8 cellular contexts compared by ENCODE assay signal in genomic region chr11:59615132-59615636, GRCh38. TPM values are rescaled to one million over a fixed set of nuclear protein-coding genes. Genes with fewer than 3 reads are reported as not detected.
DNase-seq lines count a peak whose midpoint lies in the region; ATAC-seq and TF ChIP-seq lines count a peak whose summit lies in the region.

No MANE protein-coding gene starts in this region.

- no peak overlapping the region for H2AFZ ChIP-seq in OCI-LY7 (ENCODE audit: low read length)
- peak overlapping the region; percentile 70 for H2AFZ ChIP-seq in parathyroid adenoma

- POLR2A ChIA-PET in OCI-LY7 (lab: Charles Lee): interaction anchor here (0.7 to 2.9 kb wide), 5 partner anchors 19 to 66 kb away, joined by 3 to 13 read pairs (median 3); partner anchors contain the start of gene PATL1

- TF ChIP-seq CTCF in OCI-LY7 (conservative IDR thresholded peaks at IDR 0.05; ENCODE audit: low read length) (no peak), parathyroid adenoma (IDR thresholded peaks at IDR 0.05) (no peak), transverse colon (IDR thresholded peaks at IDR 0.05) (no peak)

- H3K4me3 ChIP-seq in OCI-LY7 (ENCODE audit: low read depth, low read length, poor library complexity, severe bottlenecking) (peak overlapping the region; percentile 98), parathyroid adenoma (ENCODE audit: low read depth, low read length) (peak overlapping the region; percentile 77), transverse colon (peak overlapping the region; percentile 78 to 93 (median 87))

- H3K9me2 ChIP-seq in OCI-LY7 (ENCODE audit: insufficient read depth, low read length): no peaks in the 10 kb centered on the region

- in situ Hi-C loops in transverse colon (cut with MboI; ENCODE audit: low pct_ligation_motif_present in 1 of 4, low pct_unique_long_range_greater_than_20kb in 1 of 4, low sequenced_read_pairs in 3 of 4): loop anchor here in 1 of 4 donors (5.0 kb wide), 1 partner anchor 52 kb away; the partner anchor contains the start of gene PATL1

- no peak overlapping the region for H3K9ac ChIP-seq in parathyroid adenoma

- CTCF ChIA-PET in OCI-LY7 (lab: Charles Lee; ENCODE audit: unreplicated experiment): interaction anchor here (0.6 to 1.0 kb wide), 2 partner anchors 56 to 190 kb away, joined by 3 read pairs; no protein-coding TSS in a partner anchor

- no peak for TF ChIP-seq POLR2A in transverse colon (IDR thresholded peaks at IDR 0.05)

- H4K20me1 ChIP-seq in OCI-LY7 (ENCODE audit: insufficient read depth, low read length): peaks cover 28% of the 10 kb centered on the region

- BruUV-seq in OCI-LY7 (replicated peaks; lab: Mats Ljungman, UMichigan): no TSS peak

- H3K4me1 ChIP-seq in OCI-LY7 (ENCODE audit: insufficient read depth, low read length, poor library complexity, severe bottlenecking) (peaks cover 38% of the 10 kb centered on the region), parathyroid adenoma (peaks cover 13% of the 10 kb centered on the region), transverse colon (peaks cover 33 to 46% (median 39%) of the 10 kb centered on the region in 4 donors)

- no peak for TF ChIP-seq EP300 in transverse colon (IDR thresholded peaks at IDR 0.05; ENCODE audit: low read depth)

- ATAC-seq in GM19023 (IDR thresholded peaks at IDR 0.05; ENCODE audit: unreplicated experiment) (peak; percentile 6), HG03066 (IDR thresholded peaks at IDR 0.05; ENCODE audit: low read depth, unreplicated experiment) (peak; percentile 7)

- WGBS in transverse colon (ENCODE audit: low coverage in 1 of 2), 2 donors: 0% methylated on average over 16 of the region's 51 CpGs; no CpG with 5 or more reads in 1 of the 2 donors

- H3K4me2 ChIP-seq in OCI-LY7 (ENCODE audit: low read length) (peak overlapping the region; percentile 100), parathyroid adenoma (ENCODE audit: low read length) (peak overlapping the region; percentile 84)

- H3K27me3 ChIP-seq in parathyroid adenoma (ENCODE audit: control insufficient read depth, insufficient read depth, low read length): no peaks in the 10 kb centered on the region
- H3K27me3 ChIP-seq in transverse colon: no peaks in the 10 kb centered on the region

- H3K79me2 ChIP-seq in OCI-LY7 (ENCODE audit: insufficient read depth, low read depth, low read length) (peaks cover 42% of the 10 kb centered on the region), parathyroid adenoma (peaks cover 5% of the 10 kb centered on the region)

- H3K9me3 ChIP-seq in OCI-LY7 (ENCODE audit: low read length) (no peaks in the 10 kb centered on the region), parathyroid adenoma (ENCODE audit: control insufficient read depth, low read length) (no peaks in the 10 kb centered on the region), transverse colon (no peaks in the 10 kb centered on the region)

- intact Hi-C loops in OCI-LY7 (cut with micrococcal nuclease; ENCODE audit: unreplicated experiment) (loop anchor here (5.0 kb wide), 2 partner anchors 343 to 1038 kb away; partner anchors contain the start of genes LPXN and ZFP91), head of caudate nucleus (cut with DNase I) (loop anchor here (2.0 to 5.0 kb wide), 2 partner anchors 54 to 63 kb away; partner anchors contain the start of gene PATL1), transverse colon (cut with DNase I; ENCODE audit: low total_unique reads) (loop anchor here (2.0 to 5.0 kb wide), 2 partner anchors 52 to 64 kb away; partner anchors contain the start of gene PATL1)

- peaks cover 33% of the 10 kb centered on the region for H3K36me3 ChIP-seq in OCI-LY7 (ENCODE audit: insufficient read depth, low read length)
- H3K36me3 ChIP-seq in parathyroid adenoma (ENCODE audit: control insufficient read depth, insufficient read depth, low read length): no peaks in the 10 kb centered on the region
- H3K36me3 ChIP-seq in transverse colon: peaks cover 0 to 4% (median under 1%) of the 10 kb centered on the region in 4 donors

- DNase-seq in OCI-LY7 (ENCODE audit: low spot score) (peak; percentile 64), head of caudate nucleus (peak; percentile 45 to 87 (median 70)), transverse colon (peak; percentile 77), cortex of kidney (lab: John Stamatoyannopoulos, UW) (no peak)
- DNase-seq in activated effector memory CD4-positive, alpha-beta T cell treated with anti-CD3 and anti-CD28 coated beads, Interleukin-2, amount 50 U/mL, for 16 hours: peak; percentile 89

- peak overlapping the region; percentile 36 for H3K27ac ChIP-seq in OCI-LY7 (ENCODE audit: low read depth, low read length, poor library complexity, severe bottlenecking)
- H3K27ac ChIP-seq in parathyroid adenoma: peak overlapping the region; percentile 80
- peak overlapping the region; percentile 95 to 99 (median 98) for H3K27ac ChIP-seq in transverse colon

RNA-seq across cellular contexts. Expression of gene OSBP, which starts 0.4 kb away (rescaled TPM):
- total RNA-seq in OCI-LY7 (2014; rRNA removed; shearing (Covaris generic)): 16.9 and 19.2 TPM in 2 replicates
- total RNA-seq in OCI-LY7 (2022): 44.6 and 44.7 TPM in 2 replicates
- 10 to 100 TPM; 27.7 to 59.1 (median 47.2) TPM for total RNA-seq in transverse colon

RNA-seq across cellular contexts. Expression of gene PATL1, which starts 53.7 kb away (rescaled TPM):
- 14.7 and 15.2 TPM in 2 replicates for total RNA-seq in OCI-LY7 (2014; rRNA removed; shearing (Covaris generic))
- total RNA-seq in OCI-LY7 (2022) (46.3 TPM in 2 replicates), transverse colon (10 to 100 TPM; 13.5 to 93.9 (median 20.9) TPM)

Comparison
In these comparisons a context has a peak if more than half of its experiments do, and no peak if none do; other contexts are left out.
1. H3K27ac ChIP-seq: peak in every context shown above with its lines; median percentile 98 in transverse colon; 80 in parathyroid adenoma; 36 in OCI-LY7.